Comparison of ENCODE assay signal across 8 cellular contexts in genomic region chr18:9683418-9684396, GRCh38. TPM values are rescaled to one million over a fixed set of nuclear protein-coding genes. Genes with fewer than 3 reads are reported as not detected.
DNase-seq lines count a peak whose midpoint lies in the region; ATAC-seq and TF ChIP-seq lines count a peak whose summit lies in the region.

No MANE protein-coding gene starts in this region.

- peaks cover 7% of the 10 kb centered on the region for H3K4me1 ChIP-seq in neural progenitor cell

- no peak overlapping the region for H3K4me2 ChIP-seq in neural progenitor cell

- no peak overlapping the region for H2AFZ ChIP-seq in neural progenitor cell (replicated peaks)

- no peaks in the 10 kb centered on the region for H3F3A ChIP-seq in neural progenitor cell (ENCODE audit: low read depth)

- H3K27ac ChIP-seq in neural progenitor cell = no peak overlapping the region

- no peaks in the 10 kb centered on the region for H3K27me3 ChIP-seq in neural progenitor cell

- H3K27ac Mint-ChIP-seq in endothelial cell (ENCODE audit: unreplicated experiment) (no peak overlapping the region), neural progenitor cell (no peak overlapping the region)

- H3K79me2 ChIP-seq in neural progenitor cell (ENCODE audit: low read depth) = no peaks in the 10 kb centered on the region

- H3K9me3 Mint-ChIP-seq in endothelial cell (ENCODE audit: unreplicated experiment) = no peaks in the 10 kb centered on the region
- peaks cover 1% of the 10 kb centered on the region for H3K9me3 Mint-ChIP-seq in neural progenitor cell

- TF ChIP-seq CTCF in endothelial cell (IDR thresholded peaks at IDR 0.05; ENCODE audit: unreplicated experiment) (no peak), neural progenitor cell (IDR thresholded peaks at IDR 0.05) (peak; percentile 10)

- no peak overlapping the region for H3K9ac ChIP-seq in neural progenitor cell

- ATAC-seq in GM18873 (IDR thresholded peaks at IDR 0.05; ENCODE audit: low FRiP score, unreplicated experiment) = no peak

- H3K36me3 Mint-ChIP-seq in endothelial cell (ENCODE audit: low read depth, unreplicated experiment) (no peaks in the 10 kb centered on the region), neural progenitor cell (no peaks in the 10 kb centered on the region)

- H3K4me3 ChIP-seq in neural progenitor cell = no peak overlapping the region

- peak; percentile 59 for DNase-seq in GM03348 (ENCODE audit: low spot score)
- peak; percentile 34 for DNase-seq in NOMO-1 treated with dmso at 0.1 percent for 144 hours (lab: John Stamatoyannopoulos, UW; ENCODE audit: unreplicated experiment)
- DNase-seq in endothelial cell (ENCODE audit: low spot score) = peak; percentile 21
- DNase-seq in neural progenitor cell (ENCODE audit: low spot score) = no peak
- DNase-seq in activated T-cell treated with anti-CD3 and anti-CD28 coated beads, Interleukin-2, amount 50 U/mL, for 48 hours = no peak
- no peak for DNase-seq in NCI-H2107 (lab: John Stamatoyannopoulos, UW)
- no peak for DNase-seq in iPS-NIHi11 (ENCODE audit: low spot score)

- H3K27me3 Mint-ChIP-seq in endothelial cell (ENCODE audit: unreplicated experiment) (peaks cover 2% of the 10 kb centered on the region), neural progenitor cell (ENCODE audit: insufficient read depth, low read depth) (peaks cover 9% of the 10 kb centered on the region)

- no peaks in the 10 kb centered on the region for H3K9me3 ChIP-seq in neural progenitor cell (ENCODE audit: low read depth)

- H3K4me1 Mint-ChIP-seq in endothelial cell (ENCODE audit: unreplicated experiment) (peaks cover 15% of the 10 kb centered on the region), neural progenitor cell (no peaks in the 10 kb centered on the region)

- H3K4me3 Mint-ChIP-seq in endothelial cell (ENCODE audit: unreplicated experiment) (no peak overlapping the region), neural progenitor cell (no peak overlapping the region)

- no peaks in the 10 kb centered on the region for H3K36me3 ChIP-seq in neural progenitor cell

- no peaks in the 10 kb centered on the region for H4K20me1 ChIP-seq in neural progenitor cell (ENCODE audit: low read depth)

RNA-seq across cellular contexts. Expression of gene RAB31, which starts 24.4 kb away (rescaled TPM):
- total RNA-seq in endothelial cell (ENCODE audit: unreplicated experiment) (88.8 TPM), neural progenitor cell (ENCODE audit: low replicate concordance) (4.6 and 5.0 TPM in 2 replicates)

Comparison
In these comparisons a context has a peak if more than half of its experiments do, and no peak if none do; other contexts are left out.
1. DNase-seq: peak in GM03348 (single experiment), NOMO-1 treated with dmso at 0.1 percent for 144 hours (single experiment) and endothelial cell (single experiment); none in neural progenitor cell (single experiment), activated T-cell treated with anti-CD3 and anti-CD28 coated beads, Interleukin-2, amount 50 U/mL, for 48 hours (0 of 2), NCI-H2107 (single experiment) and iPS-NIHi11 (single experiment).
2. RNA of gene RAB31, which starts 24.4 kb away (total RNA-seq): 88.8 TPM in endothelial cell (single experiment); 4.6 to 5.0 TPM in neural progenitor cell; every median in the first group is over 10 times any median in the second.